ENCODE assay signal across 8 cellular contexts in genomic region chr12:57430117-57430930, GRCh38. TPM values are rescaled to one million over a fixed set of nuclear protein-coding genes. Genes with fewer than 3 reads are reported as not detected.
DNase-seq lines count a peak whose midpoint lies in the region; ATAC-seq and TF ChIP-seq lines count a peak whose summit lies in the region.

No MANE protein-coding gene starts in this region.

- no peak for TF ChIP-seq CTCF in LNCaP clone FGC (IDR thresholded peaks at IDR 0.05; ENCODE audit: control insufficient read depth, extremely low read depth, insufficient read depth)
- no peak for TF ChIP-seq CTCF in natural killer cell (IDR thresholded peaks at IDR 0.05)

- peaks cover 8% of the 10 kb centered on the region for H3K36me3 Mint-ChIP-seq in activated CD4-positive, alpha-beta T cell treated with anti-CD3 and anti-CD28 coated beads, Interleukin-2, amount 10 ng/mL, durations not matched to agents 24 days and 14 days (ENCODE audit: low read depth)
- no peaks in the 10 kb centered on the region for H3K36me3 Mint-ChIP-seq in natural killer cell

- peak overlapping the region; percentile 99 for H3K27ac Mint-ChIP-seq in activated CD4-positive, alpha-beta T cell treated with anti-CD3 and anti-CD28 coated beads, Interleukin-2, amount 10 ng/mL, durations not matched to agents 24 days and 14 days
- peak overlapping the region; percentile 99 to 100 for H3K27ac Mint-ChIP-seq in natural killer cell

- H3K9me3 Mint-ChIP-seq in activated CD4-positive, alpha-beta T cell treated with anti-CD3 and anti-CD28 coated beads, Interleukin-2, amount 10 ng/mL, durations not matched to agents 24 days and 14 days: no peaks in the 10 kb centered on the region
- H3K9me3 Mint-ChIP-seq in natural killer cell: no peaks in the 10 kb centered on the region

- no peaks in the 10 kb centered on the region for H3K36me3 ChIP-seq in H7 (replicated peaks; ENCODE audit: control insufficient read depth, insufficient read depth, low read length)

- no peaks in the 10 kb centered on the region for H3K27me3 Mint-ChIP-seq in activated CD4-positive, alpha-beta T cell treated with anti-CD3 and anti-CD28 coated beads, Interleukin-2, amount 10 ng/mL, durations not matched to agents 24 days and 14 days
- H3K27me3 Mint-ChIP-seq in natural killer cell (ENCODE audit: low read depth in 2 of 2): no peaks in the 10 kb centered on the region

- peaks cover 31% of the 10 kb centered on the region for H3K4me1 Mint-ChIP-seq in activated CD4-positive, alpha-beta T cell treated with anti-CD3 and anti-CD28 coated beads, Interleukin-2, amount 10 ng/mL, durations not matched to agents 24 days and 14 days
- peaks cover 33 to 37% of the 10 kb centered on the region in 2 donors for H3K4me1 Mint-ChIP-seq in natural killer cell

- peak; percentile 20 to 37 for DNase-seq in activated CD4-positive, alpha-beta T cell treated with anti-CD3 and anti-CD28 coated beads for 24 hours (ENCODE audit: low read depth in 2 of 2)
- no peak for DNase-seq in activated CD4-positive, alpha-beta T cell treated with anti-CD3 and anti-CD28 coated beads for 1 hour
- peak; percentile 97 for DNase-seq in H7
- no peak for DNase-seq in LNCaP clone FGC (ENCODE audit: low read depth)
- DNase-seq in activated CD4-positive, alpha-beta T cell treated with anti-CD3 and anti-CD28 coated beads, Interleukin-2, amount 10 ng/mL, durations not matched to agents 24 days and 14 days: peak; percentile 89
- no peak for DNase-seq in natural killer cell
- DNase-seq in HuH-7 (ENCODE audit: low spot score): no peak

- intact Hi-C loops in activated CD4-positive, alpha-beta T cell treated with anti-CD3 and anti-CD28 coated beads, Interleukin-2, amount 10 ng/mL, durations not matched to agents 24 days and 14 days (cut with micrococcal nuclease): loop anchor here (1.0 kb wide), 1 partner anchor 150 kb away; no protein-coding TSS in a partner anchor
- intact Hi-C loops in natural killer cell (cut with micrococcal nuclease): loop anchor here (2.0 kb wide), 1 partner anchor 28 kb away; the partner anchor contains the start of gene GLI1

- H3K27me3 ChIP-seq in H7 (ENCODE audit: control insufficient read depth, insufficient read depth, low read length): no peaks in the 10 kb centered on the region

- H3K4me3 Mint-ChIP-seq in activated CD4-positive, alpha-beta T cell treated with anti-CD3 and anti-CD28 coated beads, Interleukin-2, amount 10 ng/mL, durations not matched to agents 24 days and 14 days: peak overlapping the region; percentile 99
- H3K4me3 Mint-ChIP-seq in natural killer cell: peak overlapping the region; percentile 97

- H3K4me3 ChIP-seq in H7 (ENCODE audit: insufficient read depth, low read depth, low read length) (peak overlapping the region; percentile 56), LNCaP clone FGC (ENCODE audit: low read depth, low read length) (peak overlapping the region; percentile 80)

- ATAC-seq in esophagus mucosa: peak; percentile 65
- ATAC-seq in natural killer cell: peak; percentile 67 to 79 (median 76)

RNA-seq across cellular contexts. Expression of gene R3HDM2, which starts 0.5 kb away (rescaled TPM):
- 26.5 and 34.0 TPM in 2 replicates for total RNA-seq in H7 (2014; rRNA removed; shearing (Covaris generic))
- total RNA-seq in activated CD4-positive, alpha-beta T cell treated with anti-CD3 and anti-CD28 coated beads, Interleukin-2, amount 10 ng/mL, durations not matched to agents 24 days and 14 days: 42.7 and 45.8 TPM in 2 replicates
- total RNA-seq in esophagus mucosa (30.2 TPM), natural killer cell (100 to 1,000 TPM; 110 to 124 (median 123) TPM)

RNA-seq across cellular contexts. Expression of gene INHBC, which starts 4.3 kb away (rescaled TPM):
- not detected in 2 replicates for total RNA-seq in H7 (2014; rRNA removed; shearing (Covaris generic))
- total RNA-seq in activated CD4-positive, alpha-beta T cell treated with anti-CD3 and anti-CD28 coated beads, Interleukin-2, amount 10 ng/mL, durations not matched to agents 24 days and 14 days: 0.12 TPM in 1 of 2 replicates, not detected in the other
- total RNA-seq in esophagus mucosa (not detected), natural killer cell (under 1 TPM; 0.18 to 0.35 (median 0.31) TPM)

RNA-seq across cellular contexts. Expression of gene INHBE, which starts 24.8 kb away (rescaled TPM):
- total RNA-seq in H7 (2014; rRNA removed; shearing (Covaris generic)): 9.6 and 10.4 TPM in 2 replicates
- 0.07 TPM in 1 of 2 replicates, not detected in the other for total RNA-seq in activated CD4-positive, alpha-beta T cell treated with anti-CD3 and anti-CD28 coated beads, Interleukin-2, amount 10 ng/mL, durations not matched to agents 24 days and 14 days
- not detected for total RNA-seq in esophagus mucosa
- total RNA-seq in natural killer cell: not detected

RNA-seq across cellular contexts. Expression of gene GLI1, which starts 29.3 kb away (rescaled TPM):
- total RNA-seq in H7 (2014; rRNA removed; shearing (Covaris generic)): 9.7 and 13.1 TPM in 2 replicates
- 0.96 and 1.2 TPM in 2 replicates for total RNA-seq in activated CD4-positive, alpha-beta T cell treated with anti-CD3 and anti-CD28 coated beads, Interleukin-2, amount 10 ng/mL, durations not matched to agents 24 days and 14 days
- total RNA-seq in esophagus mucosa (0.72 TPM), natural killer cell (1 to 10 TPM in 1 of 3 donors, under 1 TPM in 2; 0.50 to 1.4 (median 0.99) TPM)

RNA-seq across cellular contexts. Expression of gene ARHGAP9, which starts 49.3 kb away (rescaled TPM):
- total RNA-seq in H7 (2014; rRNA removed; shearing (Covaris generic)): 2.6 and 6.3 TPM in 2 replicates
- total RNA-seq in activated CD4-positive, alpha-beta T cell treated with anti-CD3 and anti-CD28 coated beads, Interleukin-2, amount 10 ng/mL, durations not matched to agents 24 days and 14 days: 102 and 103 TPM in 2 replicates
- total RNA-seq in esophagus mucosa: 2.0 TPM
- total RNA-seq in natural killer cell: 1,000 to 10,000 TPM in 2 of 3 donors, 100 to 1,000 TPM in 1; 558 to 1,091 (median 1,015) TPM

Comparison
In these comparisons a context has a peak if more than half of its experiments do, and no peak if none do; other contexts are left out.
1. DNase-seq: peak in activated CD4-positive, alpha-beta T cell treated with anti-CD3 and anti-CD28 coated beads for 24 hours (2 of 2), H7 (single experiment) and activated CD4-positive, alpha-beta T cell treated with anti-CD3 and anti-CD28 coated beads, Interleukin-2, amount 10 ng/mL, durations not matched to agents 24 days and 14 days (single experiment); none in activated CD4-positive, alpha-beta T cell treated with anti-CD3 and anti-CD28 coated beads for 1 hour (single experiment), LNCaP clone FGC (single experiment), natural killer cell (single experiment) and HuH-7 (single experiment).